21 cellular contexts compared by ENCODE assay signal in the genomic region with DNA sequence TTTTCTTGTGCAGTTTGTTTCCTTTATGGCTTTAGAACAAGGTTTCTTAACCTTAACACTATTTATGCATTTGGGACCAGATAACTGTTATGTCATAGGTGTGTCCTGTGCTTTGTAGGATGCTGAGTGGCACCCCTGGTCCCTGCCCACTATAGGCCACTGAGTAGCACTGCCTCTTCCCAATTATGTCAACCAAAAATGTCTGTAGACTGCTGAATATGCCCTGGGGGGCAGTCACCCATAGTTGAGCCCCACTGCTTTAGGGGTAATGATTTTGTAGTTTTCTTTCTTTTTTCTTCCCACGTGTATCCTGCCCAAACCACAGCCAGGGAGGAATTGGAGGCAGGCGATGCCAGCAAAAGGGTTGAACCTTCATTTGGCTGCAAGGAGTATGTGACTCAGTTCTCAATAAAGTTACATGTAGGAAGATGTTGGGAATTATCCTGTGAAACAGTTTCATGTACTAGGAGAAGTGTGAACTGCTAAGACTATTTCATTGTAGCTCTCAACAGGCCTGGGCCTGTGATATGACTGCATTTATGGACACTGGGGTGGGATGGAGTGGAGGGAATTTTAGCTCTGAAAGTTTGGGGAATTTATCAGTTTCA.
DNase-seq lines count a peak whose midpoint lies in the region; TF ChIP-seq lines count a peak whose summit lies in the region.
"Had no signal": no experiment of that assay in that cellular context is flagged by ENCODE, and none has a peak within 500 bp of the region (broad histone marks: within the 10 kb centered on the region; RNA-seq: fewer than 3 reads in every experiment).

No MANE protein-coding gene starts in this region.

- DNase-seq in EH (ENCODE audit: low read depth) (peak; percentile 59), RPMI7951 (ENCODE audit: low read depth) (peak; percentile 72), epithelial cell of prostate (ENCODE audit: low read depth, low spot score) (no peak), H7 (no peak), A172 (ENCODE audit: low spot score) (no peak), foreskin fibroblast (no peak)
- DNase-seq: activated CD4-positive, CD25-positive, alpha-beta regulatory T cell treated with anti-CD3 and anti-CD28 coated beads, Interleukin-2, amount 50 U/mL, for 72 hours; activated CD8-positive, alpha-beta T cell treated with anti-CD3 and anti-CD28 coated beads, Interleukin-2, amount 10 ng/mL, durations not matched to agents 7 days and 5 days; activated effector memory CD4-positive, alpha-beta T cell treated with Interleukin-2 at 50 U/mL for 16 hours; activated T-cell treated with anti-CD3 and anti-CD28 coated beads for 4 hours; central memory CD4-positive, alpha-beta T cell; dermis blood vessel endothelial cell; DND-41; naive thymus-derived CD8-positive, alpha-beta T cell; NCI-H1105 treated with DMSO at 0.1 percent for 48 hours; NCI-H2029 treated with DMSO at 0.1 percent for 48 hours; NCI-H345; nucleus accumbens had no signal

- no peaks in the 10 kb centered on the region for H3K36me3 ChIP-seq in H7 (replicated peaks; ENCODE audit: control insufficient read depth, insufficient read depth, low read length)
- H3K36me3 ChIP-seq: upper lobe of left lung had no signal

- H3K4me3 ChIP-seq in H7 (ENCODE audit: insufficient read depth, low read depth, low read length) = no peak overlapping the region
- no peak overlapping the region for H3K4me3 ChIP-seq in foreskin fibroblast (ENCODE audit: low read depth in 1 of 2, low read length in 2 of 2)
- H3K4me3 ChIP-seq: SK-N-MC, upper lobe of left lung had no signal

- peak overlapping the region; percentile 9 for H3K27ac ChIP-seq in epithelial cell of prostate
- peak overlapping the region; percentile 14 for H3K27ac ChIP-seq in temporal lobe (ENCODE audit: low read depth, low read length)
- H3K27ac ChIP-seq: SK-N-MC, upper lobe of left lung had no signal

- H3K27me3 ChIP-seq in H7 (ENCODE audit: control insufficient read depth, insufficient read depth, low read length) = no peaks in the 10 kb centered on the region
- H3K27me3 ChIP-seq: upper lobe of left lung had no signal

- TF ChIP-seq CTCF in foreskin fibroblast (IDR thresholded peaks at IDR 0.05; ENCODE audit: low read depth, low read length) = no peak

Comparison
In these comparisons a context has a peak if more than half of its experiments do, and no peak if none do; other contexts are left out.
1. DNase-seq: peak in EH (single experiment) and RPMI7951 (single experiment); none in epithelial cell of prostate (single experiment), H7 (single experiment), A172 (single experiment) and foreskin fibroblast (0 of 2).